ENCODE assay signal across 26 cellular contexts in the genomic region with DNA sequence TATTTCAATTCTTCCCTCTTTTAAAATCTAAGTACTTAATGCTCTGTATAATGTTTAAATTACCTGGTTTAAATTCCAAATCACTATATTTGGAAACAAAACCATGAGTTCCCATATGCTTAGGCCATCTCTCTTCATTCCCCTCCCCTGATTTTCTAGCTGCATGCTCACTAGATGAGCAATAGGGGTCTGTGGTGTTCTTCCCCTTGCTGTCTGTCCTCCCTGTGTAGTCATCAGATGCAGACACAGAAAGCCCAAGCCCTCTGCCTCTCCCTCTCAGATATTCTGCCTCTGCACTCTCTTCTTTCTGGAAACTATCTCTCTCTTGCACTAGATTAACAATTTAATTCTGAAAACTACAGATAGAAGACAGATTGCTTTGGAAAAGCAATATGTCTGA.
"Had no signal": no experiment of that assay in that cellular context is flagged by ENCODE, and none has a peak within 500 bp of the region (broad histone marks: within the 10 kb centered on the region; RNA-seq: fewer than 3 reads in every experiment).

No MANE protein-coding gene starts in this region.

- H3K4me1 Mint-ChIP-seq: natural killer cell; neural crest cell; stimulated activated naive CD8-positive, alpha-beta T cell treated with anti-CD3 and anti-CD28 coated beads, Interleukin-15, amount 100 ng/mL, for 72 hours had no signal

- H3K36me3 ChIP-seq: colonic mucosa, esophagus muscularis mucosa, gastroesophageal sphincter, lower lobe of right lung, right lobe of liver, suprapubic skin, transverse colon, upper lobe of right lung, uterus had no signal

- H3K27me3 ChIP-seq: colonic mucosa, esophagus muscularis mucosa, foreskin keratinocyte, gastroesophageal sphincter, right lobe of liver, suprapubic skin, transverse colon, upper lobe of right lung, uterus had no signal

- H3K27ac Mint-ChIP-seq: dendritic cell treated with granulocyte-macrophage colony-stimulating factor and Interleukin-4, amounts not matched to agents 40 ng/mL and 50 ng/mL, for 4 days; natural killer cell; progenitor cell of endocrine pancreas; stimulated activated naive CD8-positive, alpha-beta T cell treated with anti-CD3 and anti-CD28 coated beads, Interleukin-15, amount 100 ng/mL, for 72 hours had no signal

- H3K4me1 ChIP-seq: colonic mucosa, esophagus muscularis mucosa, foreskin keratinocyte, gastroesophageal sphincter, lower lobe of right lung, parathyroid adenoma, right lobe of liver, suprapubic skin, transverse colon, upper lobe of right lung, uterus had no signal

- ATAC-seq: foreskin keratinocyte; gastroesophageal sphincter; left ventricle myocardium superior; lower lobe of right lung; natural killer cell; right lobe of liver; stimulated activated naive CD8-positive, alpha-beta T cell treated with anti-CD3 and anti-CD28 coated beads, Interleukin-15, amount 100 ng/mL, for 72 hours; upper lobe of right lung had no signal

- DNase-seq: colonic mucosa; effector CD8-positive, alpha-beta T cell; foreskin keratinocyte; glutamatergic neuron; left ventricle myocardium superior; lower lobe of right lung; natural killer cell; right lobe of liver; small intestine; stimulated activated CD4-positive, alpha-beta T cell treated with anti-CD3 and anti-CD28 coated beads, Interleukin-15, amount 100 ng/mL, for 24 hours; stimulated activated CD4-positive, alpha-beta T cell treated with anti-CD3 and anti-CD28 coated beads, Interleukin-4, amount 100 ng/mL, for 1 hour; stimulated activated CD8-positive, alpha-beta memory T cell treated with anti-CD3 and anti-CD28 coated beads, Interleukin-4, amount 100 ng/mL, for 48 hours; stimulated activated naive CD4-positive, alpha-beta T cell; stimulated activated naive CD8-positive, alpha-beta T cell treated with anti-CD3 and anti-CD28 coated beads, Interleukin-15, amount 100 ng/mL, for 72 hours; transverse colon; upper lobe of right lung; uterus had no signal

- H3K27me3 Mint-ChIP-seq: dendritic cell treated with granulocyte-macrophage colony-stimulating factor and Interleukin-4, amounts not matched to agents 40 ng/mL and 50 ng/mL, for 4 days; progenitor cell of endocrine pancreas; stimulated activated naive CD8-positive, alpha-beta T cell treated with anti-CD3 and anti-CD28 coated beads, Interleukin-15, amount 100 ng/mL, for 72 hours had no signal

- H3K9ac ChIP-seq: parathyroid adenoma had no signal

- H2AFZ ChIP-seq: parathyroid adenoma had no signal

- H3K27ac ChIP-seq: colonic mucosa, esophagus muscularis mucosa, foreskin keratinocyte, gastroesophageal sphincter, lower lobe of right lung, parathyroid adenoma, right lobe of liver, suprapubic skin, transverse colon, upper lobe of right lung, uterus had no signal

- H3K4me3 Mint-ChIP-seq: dendritic cell treated with granulocyte-macrophage colony-stimulating factor and Interleukin-4, amounts not matched to agents 40 ng/mL and 50 ng/mL, for 4 days; natural killer cell; neural crest cell; stimulated activated naive CD8-positive, alpha-beta T cell treated with anti-CD3 and anti-CD28 coated beads, Interleukin-15, amount 100 ng/mL, for 72 hours had no signal

- FAIRE-seq: endothelial cell of umbilical vein, keratinocyte, small intestine had no signal

- H3K79me2 ChIP-seq: parathyroid adenoma had no signal

- H3K9me3 ChIP-seq: esophagus muscularis mucosa, gastroesophageal sphincter, lower lobe of right lung, right lobe of liver, suprapubic skin, transverse colon, upper lobe of right lung, uterus had no signal

- H3K9me3 Mint-ChIP-seq: neural crest cell had no signal

- H3K4me3 ChIP-seq: colonic mucosa, esophagus muscularis mucosa, gastroesophageal sphincter, lower lobe of right lung, right lobe of liver, suprapubic skin, transverse colon, upper lobe of right lung, uterus had no signal
